Comparison of ENCODE assay signal across 1 cellular context in the genomic region with DNA sequence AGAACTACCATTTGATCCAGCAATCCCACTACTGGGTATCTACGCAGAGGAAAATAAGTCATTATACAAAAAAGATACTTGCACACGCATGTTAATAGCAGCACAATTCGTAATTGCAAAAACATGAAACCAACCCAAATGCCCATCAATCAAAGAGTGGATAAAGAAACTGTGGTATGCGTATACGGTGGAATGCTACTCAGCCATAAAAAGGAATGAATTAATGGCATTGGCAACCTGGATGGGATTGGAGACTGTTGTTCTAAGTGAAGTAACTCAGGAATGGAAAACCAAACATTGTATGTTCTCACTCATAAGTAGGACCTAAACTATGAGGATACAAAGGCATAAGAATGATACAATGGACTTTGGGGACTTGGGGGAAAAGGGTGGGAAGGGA.
TF ChIP-seq lines count a peak whose summit lies in the region.

No MANE protein-coding gene starts in this region.

TF ChIP-seq in K562, 482 proteins besides CTCF, POLR2A, EP300 and RAD21:
- TF ChIP-seq ZNF146 (CRISPR knock-in tag; IDR thresholded peaks at IDR 0.05; ENCODE audit: unreplicated experiment) = peak; percentile 35
